23 cellular contexts compared by ENCODE assay signal in genomic region chr14:75286313-75286712, GRCh38. TPM values are rescaled to one million over a fixed set of nuclear protein-coding genes. Genes with fewer than 3 reads are reported as not detected.
DNase-seq lines count a peak whose midpoint lies in the region; ATAC-seq and TF ChIP-seq lines count a peak whose summit lies in the region.
"Had no signal": no experiment of that assay in that cellular context is flagged by ENCODE, and none has a peak within 500 bp of the region (broad histone marks: within the 10 kb centered on the region; RNA-seq: fewer than 3 reads in every experiment).

No MANE protein-coding gene starts in this region.

- H3K4me1 Mint-ChIP-seq in activated naive CD4-positive, alpha-beta T cell treated with anti-CD3 and anti-CD28 coated beads, Interleukin-2, amount 10 ng/mL, durations not matched to agents 7 days and 5 days: peaks cover 2% of the 10 kb centered on the region
- H3K4me1 Mint-ChIP-seq in dendritic cell treated with granulocyte-macrophage colony-stimulating factor and Interleukin-4, amounts not matched to agents 40 ng/mL and 50 ng/mL, for 4 days (ENCODE audit: low read depth): peaks cover 61% of the 10 kb centered on the region
- H3K4me1 Mint-ChIP-seq in T-helper 2 cell treated with Interferon-gamma antibody and Interleukin-4, amounts not matched to agents 5 μg/mL and 100 μg/mL, for 36 hours (ENCODE audit: low read depth): no peaks in the 10 kb centered on the region

- CTCF ChIA-PET in activated naive CD4-positive, alpha-beta T cell treated with anti-CD3 and anti-CD28 coated beads, Interleukin-2, amount 10 ng/mL, durations not matched to agents 7 days and 5 days (lab: Charles Lee): no interaction called here

- H3K27me3 ChIP-seq in right lobe of liver: no peaks in the 10 kb centered on the region
- peaks cover 0 to 14% (median 0%) of the 10 kb centered on the region in 7 donors for H3K27me3 ChIP-seq in spleen (replicated peaks in 1 of 7)
- no peaks in the 10 kb centered on the region for H3K27me3 ChIP-seq in H7 (ENCODE audit: control insufficient read depth, insufficient read depth, low read length)
- H3K27me3 ChIP-seq: body of pancreas, testis had no signal

- peaks cover 3% of the 10 kb centered on the region for H3K36me3 Mint-ChIP-seq in activated naive CD4-positive, alpha-beta T cell treated with anti-CD3 and anti-CD28 coated beads, Interleukin-2, amount 10 ng/mL, durations not matched to agents 7 days and 5 days
- peaks cover 2% of the 10 kb centered on the region for H3K36me3 Mint-ChIP-seq in dendritic cell treated with granulocyte-macrophage colony-stimulating factor and Interleukin-4, amounts not matched to agents 40 ng/mL and 50 ng/mL, for 4 days (ENCODE audit: low read depth)
- H3K36me3 Mint-ChIP-seq in T-helper 2 cell treated with Interferon-gamma antibody and Interleukin-4, amounts not matched to agents 5 μg/mL and 100 μg/mL, for 36 hours (ENCODE audit: low read depth): peaks cover 4% of the 10 kb centered on the region

- H3K4me1 ChIP-seq in right lobe of liver: peaks cover 0 to 6% (median 2%) of the 10 kb centered on the region in 4 donors
- H3K4me1 ChIP-seq in spleen: peaks cover 0 to 66% (median 13%) of the 10 kb centered on the region in 6 donors
- H3K4me1 ChIP-seq: testis had no signal

- intact Hi-C loops in dendritic cell treated with granulocyte-macrophage colony-stimulating factor and Interleukin-4, amounts not matched to agents 40 ng/mL and 50 ng/mL, for 4 days (cut with micrococcal nuclease): no loop called here
- intact Hi-C loops in right lobe of liver (cut with DNase I): no loop called here
- intact Hi-C loops in spleen (cut with DNase I; ENCODE audit: low total_unique reads): no loop called here

- TF ChIP-seq POLR2A in right lobe of liver (IDR thresholded peaks at IDR 0.05) (no peak), spleen (IDR thresholded peaks at IDR 0.05) (no peak)

- H3K27me3 Mint-ChIP-seq in activated naive CD4-positive, alpha-beta T cell treated with anti-CD3 and anti-CD28 coated beads, Interleukin-2, amount 10 ng/mL, durations not matched to agents 7 days and 5 days: peaks cover 76% of the 10 kb centered on the region
- no peaks in the 10 kb centered on the region for H3K27me3 Mint-ChIP-seq in dendritic cell treated with granulocyte-macrophage colony-stimulating factor and Interleukin-4, amounts not matched to agents 40 ng/mL and 50 ng/mL, for 4 days
- peaks cover 61% of the 10 kb centered on the region for H3K27me3 Mint-ChIP-seq in T-helper 2 cell treated with Interferon-gamma antibody and Interleukin-4, amounts not matched to agents 5 μg/mL and 100 μg/mL, for 36 hours (ENCODE audit: low read depth)

- H3K9me3 Mint-ChIP-seq in activated naive CD4-positive, alpha-beta T cell treated with anti-CD3 and anti-CD28 coated beads, Interleukin-2, amount 10 ng/mL, durations not matched to agents 7 days and 5 days: no peaks in the 10 kb centered on the region
- H3K9me3 Mint-ChIP-seq in dendritic cell treated with granulocyte-macrophage colony-stimulating factor and Interleukin-4, amounts not matched to agents 40 ng/mL and 50 ng/mL, for 4 days: no peaks in the 10 kb centered on the region
- H3K9me3 Mint-ChIP-seq in T-helper 2 cell treated with Interferon-gamma antibody and Interleukin-4, amounts not matched to agents 5 μg/mL and 100 μg/mL, for 36 hours: no peaks in the 10 kb centered on the region
- H3K9me3 Mint-ChIP-seq: activated naive CD8-positive, alpha-beta T cell treated with anti-CD3 and anti-CD28 coated beads, Interleukin-2, amount 10 ng/mL, durations not matched to agents 7 days and 5 days; CD4-positive, alpha-beta T cell; T-helper 1 cell treated with Interleukin-12 subunit alpha and Interleukin-12 subunit beta and Interleukin-4 antibody, amounts not matched to agents 30 μg/mL and 1 μg/mL, for 36 hours had no signal

- H3K27ac ChIP-seq in right lobe of liver (no peak overlapping the region), spleen (peak overlapping the region in 1 of 8 donors; percentile 45)
- H3K27ac ChIP-seq: body of pancreas, testis had no signal

- DNase-seq in activated naive CD4-positive, alpha-beta T cell treated with anti-CD3 and anti-CD28 coated beads, Interleukin-2, amount 10 ng/mL, durations not matched to agents 7 days and 5 days: no peak
- no peak for DNase-seq in activated naive CD4-positive, alpha-beta T cell treated with Interleukin-2 at 50 U/mL for 16 hours
- no peak for DNase-seq in right lobe of liver
- peak; percentile 66 for DNase-seq in spleen
- DNase-seq in H7: no peak
- no peak for DNase-seq in T-helper 2 cell treated with Interferon-gamma antibody and Interleukin-4, amounts not matched to agents 5 μg/mL and 100 μg/mL, for 36 hours (ENCODE audit: low spot score)
- no peak for DNase-seq in Ammon's horn (ENCODE audit: low spot score)
- DNase-seq: activated CD4-positive, CD25-positive, alpha-beta regulatory T cell; activated naive CD8-positive, alpha-beta T cell treated with anti-CD3 and anti-CD28 coated beads, Interleukin-2, amount 10 ng/mL, durations not matched to agents 7 days and 5 days; activated T-cell treated with anti-CD3 and anti-CD28 coated beads, Interleukin-2, amount 50 U/mL, for 48 hours; CD4-positive, alpha-beta T cell; cortex of kidney; DMS53; HFFc6; hippocampal formation; NCI-H2081 treated with DMSO at 0.1 percent for 48 hours; NCI-H524; SHP77; stimulated activated CD4-positive, alpha-beta T cell treated with anti-CD3 and anti-CD28 coated beads, Interleukin-15, amount 100 ng/mL, for 24 hours; testis had no signal

- 40% methylated on average over 5 of the region's 5 CpGs for WGBS in right lobe of liver (ENCODE audit: insufficient coverage, low coverage, low lambda C conversion rate, missing lambda C conversion rate)
- 35 to 57% (median 42%) methylated on average over 5 of the region's 5 CpGs for WGBS in spleen, 5 donors

- H3K36me3 ChIP-seq in right lobe of liver: peaks cover 0 to 4% (median under 1%) of the 10 kb centered on the region in 4 donors
- H3K36me3 ChIP-seq in spleen: peaks cover 0 to 10% (median 3%) of the 10 kb centered on the region in 6 donors
- no peaks in the 10 kb centered on the region for H3K36me3 ChIP-seq in H7 (replicated peaks; ENCODE audit: control insufficient read depth, insufficient read depth, low read length)

- H3K27ac Mint-ChIP-seq in activated naive CD4-positive, alpha-beta T cell treated with anti-CD3 and anti-CD28 coated beads, Interleukin-2, amount 10 ng/mL, durations not matched to agents 7 days and 5 days: peak overlapping the region; percentile 38
- H3K27ac Mint-ChIP-seq in dendritic cell treated with granulocyte-macrophage colony-stimulating factor and Interleukin-4, amounts not matched to agents 40 ng/mL and 50 ng/mL, for 4 days: peak overlapping the region; percentile 37
- H3K27ac Mint-ChIP-seq in T-helper 2 cell treated with Interferon-gamma antibody and Interleukin-4, amounts not matched to agents 5 μg/mL and 100 μg/mL, for 36 hours: no peak overlapping the region
- H3K27ac Mint-ChIP-seq: activated naive CD8-positive, alpha-beta T cell treated with anti-CD3 and anti-CD28 coated beads, Interleukin-2, amount 10 ng/mL, durations not matched to agents 7 days and 5 days; CD4-positive, alpha-beta T cell; T-helper 1 cell treated with Interleukin-12 subunit alpha and Interleukin-12 subunit beta and Interleukin-4 antibody, amounts not matched to agents 30 μg/mL and 1 μg/mL, for 36 hours had no signal

- ATAC-seq in right lobe of liver: peak in 3 of 4 donors; percentile 16 to 51 (median 41)
- ATAC-seq: body of pancreas had no signal

- H3K4me3 ChIP-seq in right lobe of liver (no peak overlapping the region), spleen (no peak overlapping the region), H7 (ENCODE audit: insufficient read depth, low read depth, low read length) (no peak overlapping the region)
- H3K4me3 ChIP-seq: body of pancreas, testis had no signal

- H3K9me3 ChIP-seq in right lobe of liver: no peaks in the 10 kb centered on the region
- H3K9me3 ChIP-seq in spleen: no peaks in the 10 kb centered on the region
- H3K9me3 ChIP-seq: body of pancreas, testis had no signal

- no peak overlapping the region for H3K4me3 Mint-ChIP-seq in activated naive CD4-positive, alpha-beta T cell treated with anti-CD3 and anti-CD28 coated beads, Interleukin-2, amount 10 ng/mL, durations not matched to agents 7 days and 5 days
- H3K4me3 Mint-ChIP-seq in dendritic cell treated with granulocyte-macrophage colony-stimulating factor and Interleukin-4, amounts not matched to agents 40 ng/mL and 50 ng/mL, for 4 days: no peak overlapping the region
- no peak overlapping the region for H3K4me3 Mint-ChIP-seq in T-helper 2 cell treated with Interferon-gamma antibody and Interleukin-4, amounts not matched to agents 5 μg/mL and 100 μg/mL, for 36 hours
- H3K4me3 Mint-ChIP-seq: activated naive CD8-positive, alpha-beta T cell treated with anti-CD3 and anti-CD28 coated beads, Interleukin-2, amount 10 ng/mL, durations not matched to agents 7 days and 5 days; CD4-positive, alpha-beta T cell; T-helper 1 cell treated with Interleukin-12 subunit alpha and Interleukin-12 subunit beta and Interleukin-4 antibody, amounts not matched to agents 30 μg/mL and 1 μg/mL, for 36 hours had no signal

- TF ChIP-seq CTCF in right lobe of liver (IDR thresholded peaks at IDR 0.05) (no peak), spleen (IDR thresholded peaks at IDR 0.05 in 8 of 11, conservative IDR thresholded peaks at IDR 0.05 in 3 of 11) (no peak)

RNA-seq across cellular contexts. Expression of gene FOS, which starts 7.7 kb away (rescaled TPM):
- 100 to 1,000 TPM in 1 of 6 experiments, 10 to 100 TPM in 4, 1 to 10 TPM in 1; 9.9 to 151 (median 49.5) TPM for total RNA-seq in right lobe of liver
- 100 to 1,000 TPM in 5 of 7 donors, 10 to 100 TPM in 2; 46.0 to 414 (median 192) TPM for total RNA-seq in spleen
- 10 to 100 TPM; 18.8 to 32.9 (median 20.2) TPM for polyA plus RNA-seq in spleen
- 14.2 and 217 TPM in 2 replicates for total RNA-seq in H7 (2014; rRNA removed; shearing (Covaris generic))
